Comparison of ENCODE assay signal across 10 cellular contexts in genomic region chr11:34633990-34634725, GRCh38. TPM values are rescaled to one million over a fixed set of nuclear protein-coding genes. Genes with fewer than 3 reads are reported as not detected.
DNase-seq lines count a peak whose midpoint lies in the region; ATAC-seq and TF ChIP-seq lines count a peak whose summit lies in the region.
"Had no signal": no experiment of that assay in that cellular context is flagged by ENCODE, and none has a peak within 500 bp of the region (broad histone marks: within the 10 kb centered on the region; RNA-seq: fewer than 3 reads in every experiment).

No MANE protein-coding gene starts in this region.

- no peak overlapping the region for H3K4me3 ChIP-seq in liver (ENCODE audit: low read depth in 1 of 3, low read length in 3 of 3)

- CTCF ChIA-PET in HEK293T (lab: Yijun Ruan, JAX), result no interaction called here

- DNase-seq in SIG-M5 treated with dmso at 0.1 percent for 504 hours (lab: John Stamatoyannopoulos, UW; ENCODE audit: unreplicated experiment) (peak; percentile 86), SW 1271 (lab: John Stamatoyannopoulos, UW) (no peak), HEK293T (ENCODE audit: extremely low spot score) (no peak), SHP77 (lab: John Stamatoyannopoulos, UW) (no peak)

- POLR2A ChIA-PET in HEK293T (lab: Yijun Ruan, JAX), result no interaction called here

- 31% methylated on average over 5 of the region's 5 CpGs for WGBS in liver

- H3K36me3 ChIP-seq in liver (ENCODE audit: control insufficient read depth in 4 of 4, insufficient read depth in 3 of 4, low read depth in 1 of 4, low read length in 3 of 4), result no peaks in the 10 kb centered on the region

- ATAC-seq in GM19324 (IDR thresholded peaks at IDR 0.05; ENCODE audit: low FRiP score, unreplicated experiment), result peak; percentile 56
- ATAC-seq in HG03378 (IDR thresholded peaks at IDR 0.05; ENCODE audit: unreplicated experiment), result peak; percentile 92

- TF ChIP-seq CTCF in C4-2B (conservative IDR thresholded peaks at IDR 0.05) (no peak), liver (IDR thresholded peaks at IDR 0.05; ENCODE audit: low read depth, low read length, missing input control) (peak; percentile 6)

- peaks cover 4 to 34% (median 24%) of the 10 kb centered on the region in 4 donors for H3K4me1 ChIP-seq in liver (ENCODE audit: control insufficient read depth in 4 of 4, insufficient read depth in 4 of 4, low read length in 3 of 4)

- H3K9me3 ChIP-seq in liver (ENCODE audit: control insufficient read depth in 4 of 4, low read length in 3 of 4), result no peaks in the 10 kb centered on the region

- TF ChIP-seq RAD21 in liver (IDR thresholded peaks at IDR 0.05), result peak; percentile 34 to 57

- H3K27me3 ChIP-seq in liver (ENCODE audit: control insufficient read depth in 4 of 4, insufficient read depth in 4 of 4, low read length in 3 of 4), result no peaks in the 10 kb centered on the region

- no peak overlapping the region for H3K9ac ChIP-seq in liver (ENCODE audit: low read depth in 1 of 2, low read length in 2 of 2)

- peak overlapping the region; percentile 100 for H3K27ac ChIP-seq in C4-2B
- peak overlapping the region in 1 of 2 donors; percentile 48 for H3K27ac ChIP-seq in liver (ENCODE audit: low read depth in 1 of 2, low read length in 2 of 2)

TF ChIP-seq in liver, 16 proteins besides CTCF, POLR2A, EP300 and RAD21 (continues in another document):
- peak; percentile 59 for TF ChIP-seq YY1 (IDR thresholded peaks at IDR 0.05)
- peak; percentile 57 to 65 for TF ChIP-seq JUND (IDR thresholded peaks at IDR 0.05)
- peak in 1 of 2 donors; percentile 18 for TF ChIP-seq HNF4A (conservative IDR thresholded peaks at IDR 0.05)
- TF ChIP-seq EGR1 (IDR thresholded peaks at IDR 0.05; ENCODE audit: low read depth in 2 of 2), result no peak
- no peak for TF ChIP-seq ATF3 (IDR thresholded peaks at IDR 0.05)
- TF ChIP-seq, protein P1, sequence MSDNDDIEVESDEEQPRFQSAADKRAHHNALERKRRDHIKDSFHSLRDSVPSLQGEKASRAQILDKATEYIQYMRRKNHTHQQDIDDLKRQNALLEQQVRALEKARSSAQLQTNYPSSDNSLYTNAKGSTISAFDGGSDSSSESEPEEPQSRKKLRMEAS (IDR thresholded peaks at IDR 0.05), result peak; percentile 9
- TF ChIP-seq REST (IDR thresholded peaks at IDR 0.05), result no peak
- no peak for TF ChIP-seq TAF1 (conservative IDR thresholded peaks at IDR 0.05)
- no peak for TF ChIP-seq NR2F2 (IDR thresholded peaks at IDR 0.05)
- peak in 1 of 2 donors; percentile 61 for TF ChIP-seq GABPA (IDR thresholded peaks at IDR 0.05 in 1 of 2, conservative IDR thresholded peaks at IDR 0.05 in 1 of 2)
- no peak for TF ChIP-seq HNF4G (IDR thresholded peaks at IDR 0.05)
- no peak for TF ChIP-seq FOXA2 (IDR thresholded peaks at IDR 0.05)
- TF ChIP-seq RXRA (IDR thresholded peaks at IDR 0.05), result peak in 1 of 2 donors; percentile 4
- no peak for TF ChIP-seq FOXA1 (IDR thresholded peaks at IDR 0.05)
- TF ChIP-seq SP1 (IDR thresholded peaks at IDR 0.05), result peak; percentile 32

TF ChIP-seq in HEK293T, 16 proteins besides CTCF, POLR2A, EP300 and RAD21:
- TF ChIP-seq BHLHE40 (IDR thresholded peaks at IDR 0.05; ENCODE audit: borderline replicate concordance) (no peak), ARNT (IDR thresholded peaks at IDR 0.05) (no peak), SUZ12 (IDR thresholded peaks at IDR 0.05) (no peak), L3MBTL2 (conservative IDR thresholded peaks at IDR 0.05) (no peak), SP1 (IDR thresholded peaks at IDR 0.05) (no peak), CTBP1 (IDR thresholded peaks at IDR 0.05; ENCODE audit: borderline replicate concordance) (no peak), PKNOX1 (IDR thresholded peaks at IDR 0.05) (no peak), LEF1 (IDR thresholded peaks at IDR 0.05; ENCODE audit: borderline replicate concordance) (no peak), TARDBP (IDR thresholded peaks at IDR 0.05) (no peak), FOXM1 (IDR thresholded peaks at IDR 0.05; ENCODE audit: borderline replicate concordance) (no peak), NFRKB (IDR thresholded peaks at IDR 0.05) (no peak), HDGF (IDR thresholded peaks at IDR 0.05; ENCODE audit: borderline replicate concordance) (no peak), ELF4 (IDR thresholded peaks at IDR 0.05) (no peak), FOXA1 (IDR thresholded peaks at IDR 0.05) (no peak), ZNF384 (IDR thresholded peaks at IDR 0.05) (no peak)

RNA-seq across cellular contexts. Expression of gene EHF, which starts 13.3 kb away (rescaled TPM):
- total RNA-seq in liver, result 1 to 10 TPM; 1.1 to 5.9 TPM
- polyA plus RNA-seq in liver, result 1 to 10 TPM in 1 of 2 donors, under 1 TPM in 1; 0.85 to 4.1 TPM
- total RNA-seq: endothelial cell of umbilical vein, H1 had no signal
- polyA plus RNA-seq: endothelial cell of umbilical vein, H1 had no signal
